Comparison of ENCODE assay signal across 8 cellular contexts in genomic region chr2:10832228-10832936, GRCh38. TPM values are rescaled to one million over a fixed set of nuclear protein-coding genes. Genes with fewer than 3 reads are reported as not detected.
DNase-seq lines count a peak whose midpoint lies in the region; ATAC-seq, FAIRE-seq and TF ChIP-seq lines count a peak whose summit lies in the region.

No MANE protein-coding gene starts in this region.

- no peaks in the 10 kb centered on the region for H3F3A ChIP-seq in Loucy (ENCODE audit: low read depth)

- H3K9me3 ChIP-seq in Loucy (ENCODE audit: insufficient read depth, low read depth, low read length) (no peaks in the 10 kb centered on the region), RWPE2 (ENCODE audit: severe bottlenecking) (no peaks in the 10 kb centered on the region), testis (no peaks in the 10 kb centered on the region)

- H3K79me2 ChIP-seq in Loucy (ENCODE audit: insufficient read depth, low read length) = no peaks in the 10 kb centered on the region

- H3K4me2 ChIP-seq in Loucy (ENCODE audit: low read depth, low read length, poor library complexity, severe bottlenecking) = no peak overlapping the region

- H3K4me1 ChIP-seq in Loucy (ENCODE audit: insufficient read depth, low read length, poor library complexity, severe bottlenecking) (no peaks in the 10 kb centered on the region), RWPE2 (ENCODE audit: insufficient read depth, poor library complexity, severe bottlenecking) (no peaks in the 10 kb centered on the region), testis (no peaks in the 10 kb centered on the region)

- H3K27me3 ChIP-seq in Loucy (ENCODE audit: insufficient read depth, low read length, poor library complexity, severe bottlenecking) (no peaks in the 10 kb centered on the region), RWPE2 (ENCODE audit: insufficient read depth, poor library complexity, severe bottlenecking) (no peaks in the 10 kb centered on the region), testis (no peaks in the 10 kb centered on the region)

- no peaks in the 10 kb centered on the region for H3K36me3 ChIP-seq in Loucy (ENCODE audit: insufficient read depth, low read length)
- no peaks in the 10 kb centered on the region for H3K36me3 ChIP-seq in RWPE2 (ENCODE audit: low read depth)
- no peaks in the 10 kb centered on the region for H3K36me3 ChIP-seq in testis (ENCODE audit: low read depth, missing control alignments)

- no peak overlapping the region for H3K9ac ChIP-seq in Loucy (ENCODE audit: low read depth, low read length, poor library complexity, severe bottlenecking)

- TF ChIP-seq CTCF in Loucy (conservative IDR thresholded peaks at IDR 0.05; ENCODE audit: low read length) (peak; percentile 98), RWPE2 (IDR thresholded peaks at IDR 0.05; ENCODE audit: poor library complexity, severe bottlenecking) (peak; percentile 94), omental fat pad (IDR thresholded peaks at IDR 0.05) (peak in 2 of 3 donors; percentile 36 to 77), testis (IDR thresholded peaks at IDR 0.05) (peak; percentile 94 to 98 (median 95))

- no peak for TF ChIP-seq POLR2A in testis (IDR thresholded peaks at IDR 0.05)

- FAIRE-seq in frontal cortex (lab: Jason Lieb, UNC) = no peak

- ATAC-seq in RWPE2 (ENCODE audit: low read depth) (peak; percentile 80), omental fat pad (ENCODE audit: low FRiP score) (peak; percentile 82)

- H3K9me2 ChIP-seq in Loucy (replicated peaks; ENCODE audit: low read depth, low read length) = no peaks in the 10 kb centered on the region

- intact Hi-C loops in testis (cut with DNase I; ENCODE audit: low total_unique reads) = no loop called here

- H3K4me3 ChIP-seq in Loucy (ENCODE audit: low read length, poor library complexity, severe bottlenecking) (no peak overlapping the region), RWPE2 (ENCODE audit: severe bottlenecking) (no peak overlapping the region), testis (no peak overlapping the region)

- 7 to 13% methylated on average over 14 to 27 of the region's 27 CpGs for WGBS in testis, 2 donors

- no peaks in the 10 kb centered on the region for H4K20me1 ChIP-seq in Loucy (ENCODE audit: insufficient read depth, low read length, poor library complexity, severe bottlenecking)

- H2AFZ ChIP-seq in Loucy (ENCODE audit: low read length) = no peak overlapping the region

- H3K27ac ChIP-seq in RWPE2 (ENCODE audit: poor library complexity, severe bottlenecking) = no peak overlapping the region
- H3K27ac ChIP-seq in testis = no peak overlapping the region

- DNase-seq in EL (peak; percentile 68), H4 (ENCODE audit: low spot score) (peak; percentile 60), RWPE2 (ENCODE audit: low spot score) (no peak), frontal cortex (ENCODE audit: low spot score in 2 of 2) (peak; percentile 72 to 85), omental fat pad (ENCODE audit: low spot score) (peak; percentile 62), testis (peak; percentile 90)
- DNase-seq in activated effector memory CD4-positive, alpha-beta T cell treated with Interleukin-2 at 50 U/mL for 16 hours = peak; percentile 70

RNA-seq across cellular contexts. Expression of gene PDIA6, which starts 19.8 kb away (rescaled TPM):
- 277 and 293 TPM in 2 replicates for total RNA-seq in H4 (2014; rRNA removed; shearing (Covaris generic))
- total RNA-seq in frontal cortex (124 TPM), omental fat pad (100 to 1,000 TPM in 2 of 4 donors, 10 to 100 TPM in 2; 86.9 to 146 (median 114) TPM), testis (10 to 100 TPM; 74.3 to 78.4 TPM)
- 123 TPM for polyA plus RNA-seq in testis (ENCODE audit: insufficient read depth, low read depth, low replicate concordance)
